ENCODE assay signal across 8 cellular contexts in genomic region chr12:94100990-94101901, GRCh38. TPM values are rescaled to one million over a fixed set of nuclear protein-coding genes. Genes with fewer than 3 reads are reported as not detected.
A peak's percentile ranks its signal among the peaks of the same experiment; 100 is the strongest.
DNase-seq lines count a peak whose midpoint lies in the region; ATAC-seq and TF ChIP-seq lines count a peak whose summit lies in the region.

No MANE protein-coding gene starts in this region.

- H3K4me1 ChIP-seq in BE2C (peaks cover 7% of the 10 kb centered on the region; the same call in 1 of the 2 replicates), HUES64 (ENCODE audit: insufficient read depth, low read length) (no peaks in the 10 kb centered on the region; the same call in 1 of the 2 replicates), mucosa of rectum (ENCODE audit: control insufficient read depth in 2 of 2, insufficient read depth in 2 of 2, low read length in 2 of 2) (peaks cover 6 to 10% of the 10 kb centered on the region in 2 donors)

- H3K36me3 ChIP-seq in BE2C (no peaks in the 10 kb centered on the region), HUES64 (ENCODE audit: insufficient read depth, low read length) (no peaks in the 10 kb centered on the region), mucosa of rectum (ENCODE audit: control insufficient read depth in 2 of 2, insufficient read depth in 2 of 2, low read length in 2 of 2) (no peaks in the 10 kb centered on the region)

- TF ChIP-seq CTCF in BE2C (IDR thresholded peaks at IDR 0.05; ENCODE audit: low read depth, low read length): peak; percentile 75

- DNase-seq in BE2C (peak; percentile 82), NOMO-1 treated with dmso at 0.1 percent for 144 hours (lab: John Stamatoyannopoulos, UW; ENCODE audit: unreplicated experiment) (peak; percentile 54), activated T-cell treated with anti-CD3 and anti-CD28 coated beads for 24 hours (ENCODE audit: low read depth) (peak; percentile 70), erythroblast (lab: John Stamatoyannopoulos, UW) (peak; percentile 79 to 87)
- peak; percentile 31 to 58 for DNase-seq in stimulated activated CD8-positive, alpha-beta memory T cell treated with anti-CD3 and anti-CD28 coated beads, Interleukin-4, amount 100 ng/mL, for 1 hour (ENCODE audit: low read depth in 2 of 2, low spot score in 1 of 2)

- peak overlapping the region; percentile 39; the same call in 1 of the 2 replicates for H3K9ac ChIP-seq in HUES64 (ENCODE audit: low read depth, low read length)
- peak overlapping the region; percentile 56 to 70 for H3K9ac ChIP-seq in mucosa of rectum (ENCODE audit: low read depth in 1 of 2, low read length in 2 of 2)

- TF ChIP-seq POLR2A in erythroblast (IDR thresholded peaks at IDR 0.05; ENCODE audit: low read length): no peak

- WGBS in HUES64: 30% methylated on average over 42 of the region's 42 CpGs

- H3K27ac ChIP-seq in HUES64 (ENCODE audit: low read depth, low read length) (no peak overlapping the region), mucosa of rectum (ENCODE audit: low read depth in 2 of 2, low read length in 2 of 2) (peak overlapping the region in 1 of 2 donors; percentile 26)

- H3K27me3 ChIP-seq in BE2C (peaks cover 5% of the 10 kb centered on the region), HUES64 (ENCODE audit: insufficient read depth, low read length) (peaks cover 8% of the 10 kb centered on the region), mucosa of rectum (ENCODE audit: control insufficient read depth in 2 of 2, insufficient read depth in 2 of 2, low read length in 2 of 2) (peaks cover 0 to 2% of the 10 kb centered on the region in 2 donors)

- H3K9me3 ChIP-seq in BE2C: no peaks in the 10 kb centered on the region
- H3K9me3 ChIP-seq in HUES64 (ENCODE audit: insufficient read depth, low read depth, low read length): no peaks in the 10 kb centered on the region
- H3K9me3 ChIP-seq in mucosa of rectum (ENCODE audit: control insufficient read depth in 2 of 2, low read length in 2 of 2): no peaks in the 10 kb centered on the region

- H3K4me3 ChIP-seq in BE2C (ENCODE audit: low read depth, low read length) (peak overlapping the region; percentile 67), HUES64 (ENCODE audit: low read length) (peak overlapping the region; percentile 62), mucosa of rectum (ENCODE audit: low read length in 2 of 2) (peak overlapping the region; percentile 66 to 79)

- ATAC-seq in GM19452 (IDR thresholded peaks at IDR 0.05; ENCODE audit: unreplicated experiment): peak; percentile 55

RNA-seq across cellular contexts. Expression of gene PLXNC1, which starts 47.1 kb away (rescaled TPM):
- polyA plus RNA-seq in BE2C (2012; ENCODE audit: insufficient read depth, insufficient read length, low read depth): 0.39 TPM
- polyA plus RNA-seq in HUES64 (2013, experiment 1 of 2): 1.4 TPM
- 1.3 TPM for polyA plus RNA-seq in HUES64 (2013, experiment 2 of 2)
